ENCODE assay signal across 9 cellular contexts in genomic region chr4:152265149-152265621, GRCh38.
DNase-seq lines count a peak whose midpoint lies in the region; ATAC-seq and TF ChIP-seq lines count a peak whose summit lies in the region.
"Had no signal": no experiment of that assay in that cellular context is flagged by ENCODE, and none has a peak within 500 bp of the region (broad histone marks: within the 10 kb centered on the region; RNA-seq: fewer than 3 reads in every experiment).

No MANE protein-coding gene starts in this region.

- no peaks in the 10 kb centered on the region for H3K36me3 Mint-ChIP-seq in T-cell

- H3K9me3 ChIP-seq in BE2C (no peaks in the 10 kb centered on the region; the same call in 1 of the 2 replicates), MG63 (peaks cover 19% of the 10 kb centered on the region)

- DNase-seq in BE2C (no peak), MG63 (peak; percentile 83), astrocyte of the cerebellum (ENCODE audit: low read depth) (peak; percentile 75), kidney glomerular epithelial cell (lab: John Stamatoyannopoulos, UW) (peak; percentile 66), T-cell (no peak)

- no peak for ATAC-seq in HG03342 (IDR thresholded peaks at IDR 0.05; ENCODE audit: unreplicated experiment)
- no peak for ATAC-seq in HG03025 (IDR thresholded peaks at IDR 0.05; ENCODE audit: low FRiP score, unreplicated experiment)
- no peak for ATAC-seq in T-cell (replicated peaks in 1 of 4)
- no peak for ATAC-seq in GM19035 (IDR thresholded peaks at IDR 0.05; ENCODE audit: unreplicated experiment)

- peaks cover 4 to 15% (median 4%) of the 10 kb centered on the region in 3 donors for H3K4me1 Mint-ChIP-seq in T-cell

- H3K9me3 Mint-ChIP-seq in T-cell = peaks cover 0 to 5% (median 0%) of the 10 kb centered on the region in 3 donors

- H3K27me3 ChIP-seq in BE2C (no peaks in the 10 kb centered on the region), MG63 (no peaks in the 10 kb centered on the region)

- CTCF ChIA-PET in T-cell (lab: Charles Lee) = no interaction called here

- no peaks in the 10 kb centered on the region for H3K36me3 ChIP-seq in BE2C
- no peaks in the 10 kb centered on the region for H3K36me3 ChIP-seq in MG63

- H3K4me1 ChIP-seq in BE2C = no peaks in the 10 kb centered on the region

- no peak overlapping the region for H3K27ac Mint-ChIP-seq in T-cell

- POLR2A ChIA-PET in T-cell (lab: Charles Lee) = interaction anchor here in 1 of 2 donors (0.6 kb wide), 1 partner anchor 51 kb away, joined by 3 read pairs; no protein-coding TSS in a partner anchor

- H3K4me3 ChIP-seq in BE2C (ENCODE audit: low read depth, low read length) (peak overlapping the region; percentile 44), MG63 (no peak overlapping the region), astrocyte of the cerebellum (ENCODE audit: low read depth, low read length) (no peak overlapping the region)
- H3K4me3 ChIP-seq: skin epidermis had no signal

- in situ Hi-C loops in astrocyte of the cerebellum (cut with HindIII; ENCODE audit: low sequenced_read_pairs) = no loop called here

- no peak overlapping the region for H3K4me3 Mint-ChIP-seq in T-cell

- no peaks in the 10 kb centered on the region for H3K27me3 Mint-ChIP-seq in T-cell

- no peak for TF ChIP-seq CTCF in BE2C (IDR thresholded peaks at IDR 0.05; ENCODE audit: low read depth, low read length)
- no peak for TF ChIP-seq CTCF in astrocyte of the cerebellum (IDR thresholded peaks at IDR 0.05; ENCODE audit: low read depth, low read length, missing control alignments)

Comparison
In these comparisons a context has a peak if more than half of its experiments do, and no peak if none do; other contexts are left out.
1. DNase-seq: peak in MG63 (single experiment), astrocyte of the cerebellum (single experiment) and kidney glomerular epithelial cell (single experiment); none in BE2C (single experiment) and T-cell (0 of 34).